1 cellular context compared by ENCODE assay signal in genomic region chr6:36837686-36838085, GRCh38.
TF ChIP-seq lines count a peak whose summit lies in the region.

No MANE protein-coding gene starts in this region.

TF ChIP-seq in H1, 55 proteins besides CTCF, POLR2A, EP300 and RAD21:
- TF ChIP-seq TAF1 (IDR thresholded peaks at IDR 0.05; ENCODE audit: low read depth, low read length) (no peak), POU5F1 (IDR thresholded peaks at IDR 0.05; ENCODE audit: low read depth, low read length) (no peak), SRF (IDR thresholded peaks at IDR 0.05; ENCODE audit: low read depth, low read length) (no peak), HDAC6 (IDR thresholded peaks at IDR 0.05; ENCODE audit: low read depth, low read length) (no peak), NANOG (IDR thresholded peaks at IDR 0.05; ENCODE audit: insufficient read depth, low read depth, low read length, poor library complexity, severe bottlenecking) (no peak), RFX5 (IDR thresholded peaks at IDR 0.05; ENCODE audit: borderline replicate concordance, low read depth, low read length) (no peak), SP2 (IDR thresholded peaks at IDR 0.05; ENCODE audit: low read length) (no peak), E2F6 (IDR thresholded peaks at IDR 0.05) (no peak), SAP30 (IDR thresholded peaks at IDR 0.05; ENCODE audit: insufficient read depth, insufficient replicate concordance, low read length) (no peak), KDM4A (IDR thresholded peaks at IDR 0.05; ENCODE audit: low read depth, low read length, severe bottlenecking) (no peak), JUND (IDR thresholded peaks at IDR 0.05; ENCODE audit: low read length) (no peak), FOSL1 (IDR thresholded peaks at IDR 0.05; ENCODE audit: insufficient read depth, low read depth, low read length) (no peak), CBX8 (IDR thresholded peaks at IDR 0.05; ENCODE audit: borderline replicate concordance, low read depth, low read length) (no peak), RNF2 (IDR thresholded peaks at IDR 0.05; ENCODE audit: borderline replicate concordance, low read depth, low read length, missing control alignments, poor library complexity, severe bottlenecking) (no peak), CTBP2 (IDR thresholded peaks at IDR 0.05; ENCODE audit: borderline replicate concordance, insufficient read depth, insufficient read length, low read length) (no peak), SP1 (IDR thresholded peaks at IDR 0.05; ENCODE audit: low read depth, low read length) (no peak), ZNF274 (IDR thresholded peaks at IDR 0.05; ENCODE audit: borderline replicate concordance, extremely low read depth, low read length) (no peak), RXRA (IDR thresholded peaks at IDR 0.05; ENCODE audit: insufficient read depth, low read depth, low read length) (no peak), BCL11A (IDR thresholded peaks at IDR 0.05; ENCODE audit: low read depth in 2 of 2, low read length in 2 of 2) (no peak)
- TF ChIP-seq, protein P1, sequence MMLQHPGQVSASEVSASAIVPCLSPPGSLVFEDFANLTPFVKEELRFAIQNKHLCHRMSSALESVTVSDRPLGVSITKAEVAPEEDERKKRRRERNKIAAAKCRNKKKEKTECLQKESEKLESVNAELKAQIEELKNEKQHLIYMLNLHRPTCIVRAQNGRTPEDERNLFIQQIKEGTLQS (IDR thresholded peaks at IDR 0.05; ENCODE audit: insufficient read depth, low read depth, low read length), result no peak
